In genomic region chr7:43674559-43675436, GRCh38 we compare ENCODE assay signal across 11 cellular contexts. TPM values are rescaled to one million over a fixed set of nuclear protein-coding genes. Genes with fewer than 3 reads are reported as not detected.
DNase-seq lines count a peak whose midpoint lies in the region; ATAC-seq and TF ChIP-seq lines count a peak whose summit lies in the region.
"Had no signal": no experiment of that assay in that cellular context is flagged by ENCODE, and none has a peak within 500 bp of the region (broad histone marks: within the 10 kb centered on the region; RNA-seq: fewer than 3 reads in every experiment).

No MANE protein-coding gene starts in this region.

- no peaks in the 10 kb centered on the region for H3K27me3 Mint-ChIP-seq in chondrocyte (ENCODE audit: low read depth)
- no peaks in the 10 kb centered on the region for H3K27me3 Mint-ChIP-seq in T-helper 2 cell treated with Interferon-gamma antibody and Interleukin-4, amounts not matched to agents 5 μg/mL and 100 μg/mL, for 36 hours (ENCODE audit: low read depth)

- no peak for TF ChIP-seq CTCF in AG10803 (conservative IDR thresholded peaks at IDR 0.05; ENCODE audit: low read length)
- no peak for TF ChIP-seq CTCF in chondrocyte (IDR thresholded peaks at IDR 0.05)
- TF ChIP-seq CTCF in lung (IDR thresholded peaks at IDR 0.05; ENCODE audit: control extremely low read depth, extremely low read depth): no peak
- TF ChIP-seq CTCF in GM13977 (IDR thresholded peaks at IDR 0.05; ENCODE audit: extremely low read depth, insufficient read depth, missing control alignments): no peak

- H3K36me3 Mint-ChIP-seq in chondrocyte (ENCODE audit: low read depth): peaks cover 2% of the 10 kb centered on the region
- H3K36me3 Mint-ChIP-seq in T-helper 2 cell treated with Interferon-gamma antibody and Interleukin-4, amounts not matched to agents 5 μg/mL and 100 μg/mL, for 36 hours (ENCODE audit: low read depth): peaks cover 42% of the 10 kb centered on the region

- H3K36me3 ChIP-seq in lung (ENCODE audit: control insufficient read depth in 2 of 2, insufficient read depth in 2 of 2, low read length in 2 of 2): no peaks in the 10 kb centered on the region
- H3K36me3 ChIP-seq: cardiac muscle cell had no signal

- H3K4me1 ChIP-seq in lung (ENCODE audit: control insufficient read depth in 2 of 2, insufficient read depth in 2 of 2, low read length in 2 of 2): peaks cover 1 to 17% of the 10 kb centered on the region in 2 donors

- no peaks in the 10 kb centered on the region for H3K9me3 ChIP-seq in lung (ENCODE audit: control insufficient read depth in 2 of 2, insufficient read depth in 1 of 2, low read length in 1 of 2)

- H3K27ac Mint-ChIP-seq in chondrocyte (ENCODE audit: unreplicated experiment): peak overlapping the region; percentile 64
- no peak overlapping the region for H3K27ac Mint-ChIP-seq in T-helper 2 cell treated with Interferon-gamma antibody and Interleukin-4, amounts not matched to agents 5 μg/mL and 100 μg/mL, for 36 hours

- H3K27ac ChIP-seq in lung (ENCODE audit: low read depth in 1 of 2, low read length in 1 of 2) (peak overlapping the region in 1 of 2 donors; percentile 60), substantia nigra (ENCODE audit: low read depth, low read length, poor library complexity, severe bottlenecking) (no peak overlapping the region)
- H3K27ac ChIP-seq: cardiac muscle cell had no signal

- no peaks in the 10 kb centered on the region for H3K27me3 ChIP-seq in lung (ENCODE audit: control insufficient read depth, insufficient read depth)
- H3K27me3 ChIP-seq: cardiac muscle cell had no signal

- peak; percentile 82 for ATAC-seq in lung (ENCODE audit: insufficient read depth, low FRiP score)

- peak; percentile 93 for DNase-seq in AG10803 (ENCODE audit: low read depth)
- peak; percentile 90 for DNase-seq in HT1080 (ENCODE audit: low read depth)
- DNase-seq in chondrocyte (ENCODE audit: low spot score): no peak
- DNase-seq in lung (ENCODE audit: low spot score): no peak
- DNase-seq in GM13977 (ENCODE audit: low spot score): no peak
- no peak for DNase-seq in substantia nigra (lab: John Stamatoyannopoulos, UW)
- DNase-seq in iPS-NIHi7 (ENCODE audit: extremely low spot score): no peak
- no peak for DNase-seq in T-helper 2 cell treated with Interferon-gamma antibody and Interleukin-4, amounts not matched to agents 5 μg/mL and 100 μg/mL, for 36 hours (ENCODE audit: low spot score)
- DNase-seq: GOT3, midbrain had no signal

- H3K4me3 ChIP-seq in AG10803 (ENCODE audit: low read length) (no peak overlapping the region), lung (no peak overlapping the region)
- H3K4me3 ChIP-seq: cardiac muscle cell had no signal

- WGBS in lung, 2 donors: 54 to 65% methylated on average over 4 of the region's 4 CpGs

- H3K4me1 Mint-ChIP-seq in chondrocyte (ENCODE audit: low read depth): peaks cover 39% of the 10 kb centered on the region
- peaks cover 53% of the 10 kb centered on the region for H3K4me1 Mint-ChIP-seq in T-helper 2 cell treated with Interferon-gamma antibody and Interleukin-4, amounts not matched to agents 5 μg/mL and 100 μg/mL, for 36 hours (ENCODE audit: low read depth)

- in situ Hi-C loops in GM13977 (cut with MboI; ENCODE audit: low pct_unique_long_range_greater_than_20kb, low sequenced_read_pairs, unreplicated experiment): no loop called here

- H3K9me3 Mint-ChIP-seq in chondrocyte (ENCODE audit: low read depth): peaks cover 16% of the 10 kb centered on the region
- peaks cover 40% of the 10 kb centered on the region for H3K9me3 Mint-ChIP-seq in T-helper 2 cell treated with Interferon-gamma antibody and Interleukin-4, amounts not matched to agents 5 μg/mL and 100 μg/mL, for 36 hours

- H3K4me3 Mint-ChIP-seq in chondrocyte (ENCODE audit: unreplicated experiment): no peak overlapping the region
- H3K4me3 Mint-ChIP-seq in T-helper 2 cell treated with Interferon-gamma antibody and Interleukin-4, amounts not matched to agents 5 μg/mL and 100 μg/mL, for 36 hours: no peak overlapping the region

RNA-seq across cellular contexts. Expression of gene COA1, which starts 54.5 kb away (rescaled TPM):
- total RNA-seq in HT1080 (2014; rRNA removed; shearing (Covaris generic)): 84.4 and 102 TPM in 2 replicates
- polyA plus RNA-seq in HT1080 (2015; cell fraction: cytosol; rRNA removed): 140 and 152 TPM in 2 replicates
- polyA plus RNA-seq in HT1080 (2015; cell fraction: nucleus; rRNA removed): 160 and 180 TPM in 2 replicates
- total RNA-seq in chondrocyte (31.4 to 36.6 TPM (median 33.5 TPM) in 3 replicates), lung (10 to 100 TPM; 47.7 to 92.1 TPM)
- 10 to 100 TPM; 35.0 to 37.6 TPM for polyA plus RNA-seq in lung

Comparison
In these comparisons a context has a peak if more than half of its experiments do, and no peak if none do; other contexts are left out.
1. DNase-seq: peak in AG10803 (single experiment) and HT1080 (single experiment); none in chondrocyte (single experiment), lung (single experiment), GM13977 (single experiment), substantia nigra (0 of 49), iPS-NIHi7 (single experiment) and T-helper 2 cell treated with Interferon-gamma antibody and Interleukin-4, amounts not matched to agents 5 μg/mL and 100 μg/mL, for 36 hours (single experiment).